In genomic region chr1:156970017-156970416, GRCh38 we compare ENCODE assay signal across 17 cellular contexts. TPM values are rescaled to one million over a fixed set of nuclear protein-coding genes. Genes with fewer than 3 reads are reported as not detected.
DNase-seq lines count a peak whose midpoint lies in the region; ATAC-seq and TF ChIP-seq lines count a peak whose summit lies in the region.
"Had no signal": no experiment of that assay in that cellular context is flagged by ENCODE, and none has a peak within 500 bp of the region (broad histone marks: within the 10 kb centered on the region; RNA-seq: fewer than 3 reads in every experiment).

No MANE protein-coding gene starts in this region.

- intact Hi-C loops in Panc1 (cut with micrococcal nuclease; ENCODE audit: unreplicated experiment) (loop anchor here (10.0 kb wide), 1 partner anchor 105 kb away; no protein-coding TSS in a partner anchor), posterior cingulate gyrus (cut with DNase I) (no loop called here), posterior vena cava (cut with DNase I) (no loop called here)

- in situ Hi-C loops in GM13977 (cut with MboI; ENCODE audit: low pct_unique_long_range_greater_than_20kb, low sequenced_read_pairs, unreplicated experiment), result no loop called here
- in situ Hi-C loops in Panc1 (cut with HindIII; ENCODE audit: low pct_unique_long_range_greater_than_20kb, low sequenced_read_pairs), result no loop called here

- no peaks in the 10 kb centered on the region for H3K27me3 ChIP-seq in Panc1 (ENCODE audit: control insufficient read depth, insufficient read depth, low read length)

- H3K4me3 ChIP-seq in AG09309 (ENCODE audit: control insufficient read depth, low read depth, low read length) (no peak overlapping the region), Panc1 (ENCODE audit: low read depth in 2 of 2, low read length in 2 of 2) (no peak overlapping the region), fibroblast of mammary gland (ENCODE audit: control insufficient read depth, low read depth, low read length) (no peak overlapping the region)

- CTCF ChIA-PET in Panc1 (lab: Charles Lee), result interaction anchor here (0.5 to 0.6 kb wide), 3 partner anchors 16 to 44 kb away, joined by 3 to 11 read pairs (median 9); no protein-coding TSS in a partner anchor

- H3K9me3 ChIP-seq in Panc1 (ENCODE audit: control insufficient read depth, insufficient read depth, low read depth, low read length), result no peaks in the 10 kb centered on the region

- H3K27ac ChIP-seq in Panc1 (ENCODE audit: low read length), result no peak overlapping the region
- H3K27ac ChIP-seq: epithelial cell of prostate had no signal

- no TSS peak for BruUV-seq in Panc1 (replicated peaks; lab: Mats Ljungman, UMichigan)

- POLR2A ChIA-PET in Panc1 (lab: Charles Lee), result no interaction called here

- DNase-seq in AG09309 (ENCODE audit: low read depth) (no peak), GM13977 (ENCODE audit: low spot score) (no peak), Panc1 (ENCODE audit: low read depth, low spot score) (no peak), fibroblast of mammary gland (ENCODE audit: low read depth) (no peak), posterior cingulate gyrus (no peak), posterior vena cava (ENCODE audit: low spot score) (no peak), NCI-H2107 treated with DMSO at 0.1 percent for 48 hours (lab: John Stamatoyannopoulos, UW; ENCODE audit: unreplicated experiment) (no peak)
- DNase-seq: activated CD8-positive, alpha-beta memory T cell treated with anti-CD3 and anti-CD28 coated beads, Interleukin-2, amount 10 ng/mL, durations not matched to agents 7 days and 5 days; anterior cingulate cortex; left cardiac atrium; NCI-H524 treated with DMSO at 0.1 percent for 48 hours; stimulated activated CD4-positive, alpha-beta T cell treated with anti-CD3 and anti-CD28 coated beads, Interleukin-2, amount 100 ng/mL, for 24 hours; stimulated activated naive CD8-positive, alpha-beta T cell treated with anti-CD3 and anti-CD28 coated beads, Interleukin-15, amount 100 ng/mL, for 72 hours had no signal

- ATAC-seq in Panc1 (no peak), HG03520 (IDR thresholded peaks at IDR 0.05; ENCODE audit: unreplicated experiment) (no peak)
- ATAC-seq: activated CD8-positive, alpha-beta memory T cell treated with anti-CD3 and anti-CD28 coated beads, Interleukin-2, amount 10 ng/mL, durations not matched to agents 7 days and 5 days; left cardiac atrium; stimulated activated naive CD8-positive, alpha-beta T cell treated with anti-CD3 and anti-CD28 coated beads, Interleukin-15, amount 100 ng/mL, for 72 hours had no signal

- TF ChIP-seq CTCF in AG09309 (IDR thresholded peaks at IDR 0.05; ENCODE audit: control insufficient read depth, insufficient read depth, low read depth, low read length, missing control alignments), result peak; percentile 11
- peak; percentile 30 for TF ChIP-seq CTCF in GM13977 (IDR thresholded peaks at IDR 0.05; ENCODE audit: extremely low read depth, insufficient read depth, missing control alignments)
- TF ChIP-seq CTCF in Panc1 (IDR thresholded peaks at IDR 0.05), result peak; percentile 28; the same call in 1 of the 2 replicates
- peak; percentile 22 for TF ChIP-seq CTCF in fibroblast of mammary gland (conservative IDR thresholded peaks at IDR 0.05; ENCODE audit: control insufficient read depth, insufficient read depth, low read depth, low read length)

- H3K4me1 ChIP-seq in Panc1 (ENCODE audit: control insufficient read depth, insufficient read depth, low read length), result no peaks in the 10 kb centered on the region

- peaks cover 10% of the 10 kb centered on the region for H3K36me3 ChIP-seq in Panc1 (ENCODE audit: control insufficient read depth, insufficient read depth, low read length)

RNA-seq across cellular contexts. Expression of gene LRRC71, which starts 49.6 kb away (rescaled TPM):
- total RNA-seq in Panc1 (2021; ENCODE audit: unreplicated experiment), result 0.77 TPM
- polyA plus RNA-seq in Panc1 (2012; ENCODE audit: insufficient read length), result 0.86 TPM
- total RNA-seq in posterior vena cava, result not detected
- total RNA-seq: activated CD8-positive, alpha-beta memory T cell treated with anti-CD3 and anti-CD28 coated beads, Interleukin-2, amount 10 ng/mL, durations not matched to agents 7 days and 5 days; left cardiac atrium had no signal
- polyA plus RNA-seq: IgD-negative memory B cell, neural cell had no signal
